Comparison of ENCODE assay signal across 21 cellular contexts in genomic region chr21:46150491-46151121, GRCh38. TPM values are rescaled to one million over a fixed set of nuclear protein-coding genes. Genes with fewer than 3 reads are reported as not detected.
DNase-seq lines count a peak whose midpoint lies in the region; ATAC-seq and TF ChIP-seq lines count a peak whose summit lies in the region.
"Had no signal": no experiment of that assay in that cellular context is flagged by ENCODE, and none has a peak within 500 bp of the region (broad histone marks: within the 10 kb centered on the region; RNA-seq: fewer than 3 reads in every experiment).

No MANE protein-coding gene starts in this region.

- no peak for TF ChIP-seq CTCF in heart left ventricle (IDR thresholded peaks at IDR 0.05)

- H3K4me1 ChIP-seq in heart left ventricle: peaks cover 3 to 15% (median 10%) of the 10 kb centered on the region in 12 donors

- WGBS in heart left ventricle, 4 donors: 89 to 96% (median 91%) methylated on average over 8 to 24 of the region's 24 CpGs

- ATAC-seq in heart left ventricle: no peak
- ATAC-seq in GM21447 (IDR thresholded peaks at IDR 0.05; ENCODE audit: unreplicated experiment): no peak
- ATAC-seq: activated CD8-positive, alpha-beta T cell treated with anti-CD3 and anti-CD28 coated beads for 36 hours; body of pancreas had no signal

- H3K36me3 ChIP-seq in H7 (replicated peaks; ENCODE audit: control insufficient read depth, insufficient read depth, low read length) (no peaks in the 10 kb centered on the region), heart left ventricle (no peaks in the 10 kb centered on the region)
- H3K36me3 ChIP-seq: BLaER1, esophagus squamous epithelium, SJSA1 had no signal

- no peak overlapping the region for H3K4me3 ChIP-seq in H7 (ENCODE audit: insufficient read depth, low read depth, low read length)
- H3K4me3 ChIP-seq in heart left ventricle: no peak overlapping the region
- H3K4me3 ChIP-seq: BLaER1, body of pancreas, esophagus squamous epithelium, hepatocyte, SJSA1 had no signal

- no peak overlapping the region for H3K27ac ChIP-seq in heart left ventricle
- H3K27ac ChIP-seq: BLaER1, body of pancreas, esophagus squamous epithelium, hepatocyte, SJSA1 had no signal

- TF ChIP-seq POLR2A in heart left ventricle (IDR thresholded peaks at IDR 0.05): no peak

- intact Hi-C loops in heart left ventricle (cut with DNase I): loop anchor here in 3 of 10 donors (5.0 to 10.0 kb wide), 3 partner anchors 74 to 94 kb away; partner anchors contain the start of gene LSS (in 2 of the 3)

- DNase-seq in Ammon's horn (ENCODE audit: low spot score): peak; percentile 28
- DNase-seq in H7: peak; percentile 59
- peak in 4 of 5 donors; percentile 3 to 59 (median 12) for DNase-seq in heart left ventricle
- peak; percentile 72 for DNase-seq in pons (ENCODE audit: low spot score)
- no peak for DNase-seq in occipital lobe (lab: John Stamatoyannopoulos, UW)
- no peak for DNase-seq in NCI-H1436 treated with DMSO at 0.1 percent for 48 hours (lab: John Stamatoyannopoulos, UW)
- no peak for DNase-seq in T1000 (lab: John Stamatoyannopoulos, UW)
- DNase-seq: activated CD8-positive, alpha-beta T cell treated with anti-CD3 and anti-CD28 coated beads for 36 hours; esophagus squamous epithelium; NCI-H1436; NCI-H226; T-helper 9 cell had no signal

- H3K9me3 ChIP-seq in heart left ventricle: no peaks in the 10 kb centered on the region
- H3K9me3 ChIP-seq: BLaER1, body of pancreas, esophagus squamous epithelium, SJSA1 had no signal

- H3K27me3 ChIP-seq in H7 (ENCODE audit: control insufficient read depth, insufficient read depth, low read length) (no peaks in the 10 kb centered on the region), heart left ventricle (no peaks in the 10 kb centered on the region)
- H3K27me3 ChIP-seq: BLaER1, body of pancreas, esophagus squamous epithelium, hepatocyte, SJSA1 had no signal

RNA-seq across cellular contexts. Expression of gene FTCD, which starts 4.8 kb away (rescaled TPM):
- total RNA-seq in H7 (2014; rRNA removed; shearing (Covaris generic)): 1.6 TPM in 1 of 2 replicates, not detected in the other
- 1 to 10 TPM in 5 of 9 donors, under 1 TPM in 3, not detected in 1; 0.31 to 3.1 (median 1.2) TPM for total RNA-seq in heart left ventricle
- 1 to 10 TPM in 1 of 2 donors, under 1 TPM in 1; 0.17 to 1.8 TPM for polyA plus RNA-seq in heart left ventricle
- not detected for total RNA-seq in occipital lobe
- total RNA-seq: dermis microvascular lymphatic vessel endothelial cell, esophagus squamous epithelium, LHCN-M2, pulmonary artery endothelial cell, SJSA1, subcutaneous adipose tissue had no signal

RNA-seq across cellular contexts. Expression of gene SPATC1L, which starts 33.7 kb away (rescaled TPM):
- 35.5 and 41.5 TPM in 2 replicates for total RNA-seq in H7 (2014; rRNA removed; shearing (Covaris generic))
- total RNA-seq in heart left ventricle (10 to 100 TPM in 4 of 9 donors, 1 to 10 TPM in 5; 4.9 to 16.8 (median 8.4) TPM), occipital lobe (2.8 TPM)
- 10 to 100 TPM; 11.0 to 12.9 TPM for polyA plus RNA-seq in heart left ventricle

RNA-seq across cellular contexts. Expression of gene COL6A2, which starts 52.7 kb away (rescaled TPM):
- total RNA-seq in H7 (2014; rRNA removed; shearing (Covaris generic)): 127 and 143 TPM in 2 replicates
- total RNA-seq in heart left ventricle (100 to 1,000 TPM; 118 to 484 (median 158) TPM), occipital lobe (37.1 TPM)
- polyA plus RNA-seq in heart left ventricle: 100 to 1,000 TPM; 143 to 221 TPM

Comparison
In these comparisons a context has a peak if more than half of its experiments do, and no peak if none do; other contexts are left out.
1. DNase-seq: peak in Ammon's horn (single experiment), H7 (single experiment), heart left ventricle (4 of 5) and pons (single experiment); none in occipital lobe (single experiment), NCI-H1436 treated with DMSO at 0.1 percent for 48 hours (single experiment) and T1000 (single experiment).